ENCODE assay signal across 8 cellular contexts in the genomic region with DNA sequence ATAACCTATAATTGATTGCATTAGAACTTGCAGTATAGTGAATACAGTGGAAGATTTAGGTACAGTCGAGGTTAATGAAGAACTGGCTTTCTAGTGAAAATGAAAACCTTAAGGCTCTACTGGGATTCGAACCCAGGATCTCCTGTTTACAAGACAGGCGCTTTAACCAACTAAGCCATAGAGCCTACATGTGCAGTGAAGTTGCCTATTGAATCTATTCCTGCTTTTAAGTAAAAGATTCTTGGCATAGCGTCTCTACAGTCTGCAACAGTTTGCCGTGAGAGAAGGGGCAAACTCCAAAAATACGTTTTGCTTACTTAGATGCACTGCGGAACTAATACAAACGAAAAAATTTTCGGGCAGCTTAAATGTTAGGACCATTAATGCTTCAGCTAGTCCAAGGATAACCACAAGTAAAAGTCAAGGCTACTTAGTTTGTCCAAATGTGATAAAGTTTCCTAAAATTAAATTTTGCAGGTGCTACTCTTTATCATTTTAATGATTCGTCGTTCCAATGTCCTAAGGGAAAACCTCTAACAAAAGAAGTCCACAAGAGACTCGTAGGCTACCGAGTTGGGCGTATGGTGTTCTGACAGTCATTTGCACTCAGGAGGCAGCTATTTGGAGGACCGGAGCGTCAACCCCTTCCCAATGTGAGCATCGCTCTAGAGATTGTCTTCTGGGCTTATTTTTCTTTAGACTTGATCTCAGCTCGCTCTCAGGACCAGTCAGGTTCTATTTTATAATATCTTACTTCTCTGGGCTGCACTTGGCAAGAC. TPM values are rescaled to one million over a fixed set of nuclear protein-coding genes. Genes with fewer than 3 reads are reported as not detected.
DNase-seq lines count a peak whose midpoint lies in the region; ATAC-seq, FAIRE-seq and TF ChIP-seq lines count a peak whose summit lies in the region.

No MANE protein-coding gene starts in this region.

- TF ChIP-seq EP300 in HepG2 (IDR thresholded peaks at IDR 0.05; ENCODE audit: low read depth in 2 of 2, low read length in 2 of 2) (peak in 1 of 2 experiments; percentile 33; a peak in 1 of 4 replicates), HepG2 (CRISPR knock-in tag; IDR thresholded peaks at IDR 0.05; ENCODE audit: borderline replicate concordance) (no peak)

- no peaks in the 10 kb centered on the region for H3K9me3 ChIP-seq in astrocyte (ENCODE audit: insufficient read depth, low read depth, low read length)
- H3K9me3 ChIP-seq in HepG2 (ENCODE audit: low read length), result no peaks in the 10 kb centered on the region

- H3K9ac ChIP-seq in astrocyte (ENCODE audit: low read length) (no peak overlapping the region), HepG2 (ENCODE audit: insufficient read depth, low read depth, low read length) (no peak overlapping the region)

- H3K79me2 ChIP-seq in astrocyte (ENCODE audit: insufficient read depth, low read length) (no peaks in the 10 kb centered on the region), HepG2 (ENCODE audit: insufficient read depth, low read length) (no peaks in the 10 kb centered on the region)

- TF ChIP-seq CTCF in astrocyte (IDR thresholded peaks at IDR 0.05; ENCODE audit: insufficient read depth, low read depth, low read length) (no peak), HepG2 (CRISPR knock-in tag; IDR thresholded peaks at IDR 0.05) (0 out of 2 replicates have a peak, but pooled peaks have one; percentile 4), D721Med (IDR thresholded peaks at IDR 0.05; ENCODE audit: insufficient read depth, missing control alignments) (no peak)

- POLR2A ChIA-PET in HepG2 (lab: Yijun Ruan, JAX), result interaction anchor here (1.8 kb wide), 1 partner anchor 14 kb away, joined by 7 read pairs; no protein-coding TSS in a partner anchor

- H3K27me3 ChIP-seq in astrocyte (ENCODE audit: insufficient read depth, low read length), result peaks cover 16% of the 10 kb centered on the region
- peaks cover 0 to 25% of the 10 kb centered on the region in 2 experiments; a peak in 4 of 5 replicates for H3K27me3 ChIP-seq in HepG2 (ENCODE audit: control insufficient read depth in 1 of 2, insufficient read depth in 2 of 2, low read length in 2 of 2)

- peak overlapping the region; percentile 67 for H3K4me3 ChIP-seq in astrocyte (ENCODE audit: insufficient read depth, low read depth, low read length)
- H3K4me3 ChIP-seq in HepG2 (replicated peaks in 1 of 3; ENCODE audit: insufficient read depth in 1 of 3, low read depth in 2 of 3, low read length in 3 of 3), result peak overlapping the region; percentile 42 to 65 (median 62)

- peak overlapping the region; percentile 94 for H3K4me3 Mint-ChIP-seq in astrocyte (ENCODE audit: unreplicated experiment)

- FAIRE-seq in H54 (lab: Jason Lieb, UNC) (peak; percentile 89), astrocyte (lab: Jason Lieb, UNC) (peak; percentile 29), HepG2 (lab: Jason Lieb, UNC) (peak; percentile 60), D721Med (lab: Jason Lieb, UNC) (no peak)

- no peaks in the 10 kb centered on the region for H3K36me3 Mint-ChIP-seq in astrocyte (ENCODE audit: low read depth, unreplicated experiment)

- no TSS peak for BruUV-seq in HepG2 (replicated peaks; lab: Mats Ljungman, UMichigan)

- H3K27ac ChIP-seq in astrocyte (ENCODE audit: low read depth, low read length) (no peak overlapping the region), HepG2 (ENCODE audit: extremely low read length, insufficient read depth, low read length) (no peak overlapping the region)

- H3K9me3 Mint-ChIP-seq in astrocyte (ENCODE audit: unreplicated experiment), result no peaks in the 10 kb centered on the region

- CTCF ChIA-PET in HepG2 (lab: Yijun Ruan, JAX; ENCODE audit: low intra/inter-chr PET ratio, low total read pairs), result no interaction called here

- H3K27me3 Mint-ChIP-seq in astrocyte (ENCODE audit: low read depth, unreplicated experiment), result peaks cover 11% of the 10 kb centered on the region

- no peaks in the 10 kb centered on the region for H3K36me3 ChIP-seq in astrocyte (ENCODE audit: insufficient read depth, low read length)
- no peaks in the 10 kb centered on the region for H3K36me3 ChIP-seq in HepG2 (replicated peaks in 1 of 2; ENCODE audit: control insufficient read depth in 1 of 2, insufficient read depth in 2 of 2, low read length in 2 of 2)

- no peak for TF ChIP-seq RAD21 in HepG2 (CRISPR knock-in tag; IDR thresholded peaks at IDR 0.05)

- intact Hi-C loops in HepG2 (cut with micrococcal nuclease; ENCODE audit: unreplicated experiment), result loop anchor here (2.0 kb wide), 1 partner anchor 68 kb away; no protein-coding TSS in a partner anchor

- peak overlapping the region; percentile 67 for H2AFZ ChIP-seq in astrocyte (ENCODE audit: low read depth, low read length)
- H2AFZ ChIP-seq in HepG2 (ENCODE audit: low read length), result peak overlapping the region; percentile 24

- DNase-seq in DMS 273 treated with DMSO at 0.1 percent for 48 hours (lab: John Stamatoyannopoulos, UW) (peak; percentile 84), H54 (ENCODE audit: insufficient read length, low spot score) (peak; percentile 18), NCI-H524 (lab: John Stamatoyannopoulos, UW) (peak; percentile 38 to 85), astrocyte (ENCODE audit: low read depth) (peak; percentile 76), HepG2 (ENCODE audit: low spot score) (peak; percentile 85), D721Med (ENCODE audit: insufficient read length, low spot score) (no peak)
- no peak for DNase-seq in stimulated activated CD4-positive, alpha-beta T cell treated with anti-CD3 and anti-CD28 coated beads, Interleukin-12 subunit alpha, Interleukin-12 subunit beta, amount 100 ng/mL, for 4 hours

- H4K20me1 ChIP-seq in astrocyte (ENCODE audit: insufficient read depth, low read length) (no peaks in the 10 kb centered on the region), HepG2 (ENCODE audit: insufficient read depth, low read length) (no peaks in the 10 kb centered on the region)

- TF ChIP-seq POLR2A in H54 (IDR thresholded peaks at IDR 0.05; ENCODE audit: low read depth, low read length), result no peak
- no peak for TF ChIP-seq POLR2A in HepG2 (IDR thresholded peaks at IDR 0.05; ENCODE audit: insufficient read depth in 1 of 2, low read depth in 2 of 2, low read length in 2 of 2)

- in situ Hi-C loops in HepG2 (cut with HindIII; ENCODE audit: extremely low pct_ligation_motif_present, low pct_unique_long_range_greater_than_20kb), result no loop called here

- H3K4me1 Mint-ChIP-seq in astrocyte (ENCODE audit: low read depth, unreplicated experiment), result no peaks in the 10 kb centered on the region

- no peak overlapping the region for H3K27ac Mint-ChIP-seq in astrocyte (ENCODE audit: unreplicated experiment)

- H3K4me1 ChIP-seq in astrocyte (ENCODE audit: insufficient read depth, low read length) (no peaks in the 10 kb centered on the region), HepG2 (ENCODE audit: insufficient read depth, low read length) (peaks cover 16% of the 10 kb centered on the region)

- WGBS in HepG2 (ENCODE audit: low lambda C conversion rate), result 4% methylated on average over 18 of the region's 18 CpGs

- ATAC-seq in HepG2 (peak; percentile 92), GM21526 (IDR thresholded peaks at IDR 0.05; ENCODE audit: low FRiP score, unreplicated experiment) (no peak)

- H3K4me2 ChIP-seq in astrocyte (ENCODE audit: low read length) (peak overlapping the region; percentile 87), HepG2 (ENCODE audit: low read depth, low read length) (peak overlapping the region; percentile 73)

RNA-seq across cellular contexts. Expression of a gene that starts 31.3 kb away (rescaled TPM):
- total RNA-seq in astrocyte, result 3.0 and 4.8 TPM in 2 replicates
- 0.91 and 1.2 TPM in 2 replicates for total RNA-seq in HepG2 (2016; rRNA removed; fragmentation: Illumina TruSeq; extraction: Trizol)
- total RNA-seq in HepG2 (2016; cell fraction: cytosol; rRNA removed; fragmentation: Illumina TruSeq; extraction: Trizol; ENCODE audit: low read depth), result not detected in 2 replicates
- total RNA-seq in HepG2 (2016; cell fraction: insoluble cytoplasmic fraction; rRNA removed; fragmentation: Illumina TruSeq; extraction: Trizol), result 0.86 and 1.2 TPM in 2 replicates
- 0.71 and 0.79 TPM in 2 replicates for total RNA-seq in HepG2 (2016; cell fraction: membrane; rRNA removed; fragmentation: Illumina TruSeq; extraction: Trizol)
- 4.0 and 4.2 TPM in 2 replicates for total RNA-seq in HepG2 (2016; cell fraction: nucleus; rRNA removed; fragmentation: Illumina TruSeq; extraction: Trizol)
- 0.29 and 0.35 TPM in 2 replicates for polyA plus RNA-seq in HepG2 (2011; rRNA removed)
- 0.05 and 0.21 TPM in 2 replicates for polyA plus RNA-seq in HepG2 (2011; cell fraction: cytosol; rRNA removed)
- 0.53 and 1.4 TPM in 2 replicates for polyA plus RNA-seq in HepG2 (2011; cell fraction: nucleus; rRNA removed)
- polyA plus RNA-seq in HepG2 (2012), result 0.27 and 0.76 TPM in 2 replicates
- not detected in 2 replicates for polyA plus RNA-seq in HepG2 (2016; cell fraction: cytosol; fragmentation: Illumina TruSeq; extraction: Trizol; ENCODE audit: low read depth)
- 0.39 and 0.53 TPM in 2 replicates for polyA plus RNA-seq in HepG2 (2016; cell fraction: insoluble cytoplasmic fraction; fragmentation: Illumina TruSeq; extraction: Trizol; ENCODE audit: low read depth)
- not detected in 2 replicates for polyA plus RNA-seq in HepG2 (2016; cell fraction: membrane; fragmentation: Illumina TruSeq; extraction: Trizol; ENCODE audit: low read depth)
- 1.2 and 1.4 TPM in 2 replicates for polyA plus RNA-seq in HepG2 (2016; cell fraction: nucleus; fragmentation: Illumina TruSeq; extraction: Trizol; ENCODE audit: insufficient read depth, low read depth)
- 0.52 TPM in 1 of 2 replicates, not detected in the other for polyA minus RNA-seq in HepG2 (2011; rRNA and poly(A)+ RNA removed; ENCODE audit: low replicate concordance)
- polyA minus RNA-seq in HepG2 (2011; cell fraction: cytosol; rRNA and poly(A)+ RNA removed), result 0.59 TPM in 1 of 2 replicates, not detected in the other
- 4.2 and 5.8 TPM in 2 replicates for polyA minus RNA-seq in HepG2 (2011; cell fraction: nucleus; rRNA and poly(A)+ RNA removed)

RNA-seq across cellular contexts. Expression of a gene that starts 41.0 kb away (rescaled TPM):
- total RNA-seq in astrocyte (not detected in 2 replicates), HepG2 (2016; rRNA removed; fragmentation: Illumina TruSeq; extraction: Trizol) (not detected in 2 replicates)
- total RNA-seq in HepG2 (2016; cell fraction: cytosol; rRNA removed; fragmentation: Illumina TruSeq; extraction: Trizol; ENCODE audit: low read depth), result not detected in 2 replicates
- total RNA-seq in HepG2 (2016; cell fraction: insoluble cytoplasmic fraction; rRNA removed; fragmentation: Illumina TruSeq; extraction: Trizol), result not detected in 2 replicates
- total RNA-seq in HepG2 (2016; cell fraction: membrane; rRNA removed; fragmentation: Illumina TruSeq; extraction: Trizol), result not detected in 2 replicates
- not detected in 2 replicates for total RNA-seq in HepG2 (2016; cell fraction: nucleus; rRNA removed; fragmentation: Illumina TruSeq; extraction: Trizol)
- polyA plus RNA-seq in HepG2 (2011; rRNA removed), result not detected in 2 replicates
- not detected in 2 replicates for polyA plus RNA-seq in HepG2 (2011; cell fraction: cytosol; rRNA removed)
- not detected in 2 replicates for polyA plus RNA-seq in HepG2 (2011; cell fraction: nucleus; rRNA removed)
- polyA plus RNA-seq in HepG2 (2012), result not detected in 2 replicates
- polyA plus RNA-seq in HepG2 (2016; cell fraction: cytosol; fragmentation: Illumina TruSeq; extraction: Trizol; ENCODE audit: low read depth), result not detected in 2 replicates
- polyA plus RNA-seq in HepG2 (2016; cell fraction: insoluble cytoplasmic fraction; fragmentation: Illumina TruSeq; extraction: Trizol; ENCODE audit: low read depth), result not detected in 2 replicates
- not detected in 2 replicates for polyA plus RNA-seq in HepG2 (2016; cell fraction: membrane; fragmentation: Illumina TruSeq; extraction: Trizol; ENCODE audit: low read depth)
- not detected in 2 replicates for polyA plus RNA-seq in HepG2 (2016; cell fraction: nucleus; fragmentation: Illumina TruSeq; extraction: Trizol; ENCODE audit: insufficient read depth, low read depth)
- polyA minus RNA-seq in HepG2 (2011; rRNA and poly(A)+ RNA removed; ENCODE audit: low replicate concordance), result not detected in 2 replicates
- polyA minus RNA-seq in HepG2 (2011; cell fraction: cytosol; rRNA and poly(A)+ RNA removed), result not detected in 2 replicates
- polyA minus RNA-seq in HepG2 (2011; cell fraction: nucleus; rRNA and poly(A)+ RNA removed), result not detected in 2 replicates

RNA-seq across cellular contexts. Expression of a gene that starts 51.1 kb away (rescaled TPM):
- total RNA-seq in astrocyte (4.3 and 6.6 TPM in 2 replicates), HepG2 (2016; rRNA removed; fragmentation: Illumina TruSeq; extraction: Trizol) (not detected in 2 replicates)
- not detected in 2 replicates for total RNA-seq in HepG2 (2016; cell fraction: cytosol; rRNA removed; fragmentation: Illumina TruSeq; extraction: Trizol; ENCODE audit: low read depth)
- not detected in 2 replicates for total RNA-seq in HepG2 (2016; cell fraction: insoluble cytoplasmic fraction; rRNA removed; fragmentation: Illumina TruSeq; extraction: Trizol)
- not detected in 2 replicates for total RNA-seq in HepG2 (2016; cell fraction: membrane; rRNA removed; fragmentation: Illumina TruSeq; extraction: Trizol)
- not detected in 2 replicates for total RNA-seq in HepG2 (2016; cell fraction: nucleus; rRNA removed; fragmentation: Illumina TruSeq; extraction: Trizol)
- polyA plus RNA-seq in HepG2 (2011; rRNA removed), result not detected in 2 replicates
- not detected in 2 replicates for polyA plus RNA-seq in HepG2 (2011; cell fraction: cytosol; rRNA removed)
- not detected in 2 replicates for polyA plus RNA-seq in HepG2 (2011; cell fraction: nucleus; rRNA removed)
- polyA plus RNA-seq in HepG2 (2012), result not detected in 2 replicates
- polyA plus RNA-seq in HepG2 (2016; cell fraction: cytosol; fragmentation: Illumina TruSeq; extraction: Trizol; ENCODE audit: low read depth), result not detected in 2 replicates
- not detected in 2 replicates for polyA plus RNA-seq in HepG2 (2016; cell fraction: insoluble cytoplasmic fraction; fragmentation: Illumina TruSeq; extraction: Trizol; ENCODE audit: low read depth)
- not detected in 2 replicates for polyA plus RNA-seq in HepG2 (2016; cell fraction: membrane; fragmentation: Illumina TruSeq; extraction: Trizol; ENCODE audit: low read depth)
- polyA plus RNA-seq in HepG2 (2016; cell fraction: nucleus; fragmentation: Illumina TruSeq; extraction: Trizol; ENCODE audit: insufficient read depth, low read depth), result not detected in 2 replicates
- not detected in 2 replicates for polyA minus RNA-seq in HepG2 (2011; rRNA and poly(A)+ RNA removed; ENCODE audit: low replicate concordance)
- polyA minus RNA-seq in HepG2 (2011; cell fraction: cytosol; rRNA and poly(A)+ RNA removed), result not detected in 2 replicates
- not detected in 2 replicates for polyA minus RNA-seq in HepG2 (2011; cell fraction: nucleus; rRNA and poly(A)+ RNA removed)

Comparison
In these comparisons a context has a peak if more than half of its experiments do, and no peak if none do; other contexts are left out.
1. DNase-seq: peak in DMS 273 treated with DMSO at 0.1 percent for 48 hours (single experiment), H54 (single experiment), NCI-H524 (2 of 2), astrocyte (single experiment) and HepG2 (single experiment); none in D721Med (single experiment) and stimulated activated CD4-positive, alpha-beta T cell treated with anti-CD3 and anti-CD28 coated beads, Interleukin-12 subunit alpha, Interleukin-12 subunit beta, amount 100 ng/mL, for 4 hours (single experiment).